ENCODE assay signal across 8 cellular contexts in genomic region chr20:53708129-53708968, GRCh38.
DNase-seq lines count a peak whose midpoint lies in the region; ATAC-seq and TF ChIP-seq lines count a peak whose summit lies in the region.

No MANE protein-coding gene starts in this region.

- H3K4me3 ChIP-seq in choroid plexus epithelial cell (ENCODE audit: low read depth, low read length): no peak overlapping the region

- ATAC-seq in GM18867 (IDR thresholded peaks at IDR 0.05; ENCODE audit: unreplicated experiment) (peak; percentile 73), HG03045 (IDR thresholded peaks at IDR 0.05; ENCODE audit: unreplicated experiment) (peak; percentile 64)

- H3K4me1 Mint-ChIP-seq in endothelial cell (ENCODE audit: unreplicated experiment): no peaks in the 10 kb centered on the region

- no peaks in the 10 kb centered on the region for H3K36me3 Mint-ChIP-seq in endothelial cell (ENCODE audit: low read depth, unreplicated experiment)

- no peaks in the 10 kb centered on the region for H3K9me3 Mint-ChIP-seq in endothelial cell (ENCODE audit: unreplicated experiment)

- peak; percentile 94 for DNase-seq in RPMI7951 (ENCODE audit: low read depth)
- peak; percentile 43 for DNase-seq in choroid plexus epithelial cell (ENCODE audit: low read depth)
- DNase-seq in stimulated activated CD4-positive, alpha-beta T cell treated with anti-CD3 and anti-CD28 coated beads, Interleukin-1b, Interleukin-23, amount 100 ng/mL, for 4 hours (ENCODE audit: low read depth in 2 of 2): peak; percentile 10 to 24
- DNase-seq in NCI-H526 (lab: John Stamatoyannopoulos, UW): no peak
- DNase-seq in OCI-M2 (lab: John Stamatoyannopoulos, UW; ENCODE audit: unreplicated experiment): no peak
- no peak for DNase-seq in endothelial cell (ENCODE audit: low spot score)

- TF ChIP-seq CTCF in choroid plexus epithelial cell (conservative IDR thresholded peaks at IDR 0.05; ENCODE audit: low read depth, low read length) (no peak), endothelial cell (IDR thresholded peaks at IDR 0.05; ENCODE audit: unreplicated experiment) (no peak)

- H3K27me3 Mint-ChIP-seq in endothelial cell (ENCODE audit: unreplicated experiment): peaks cover 3% of the 10 kb centered on the region

- H3K27ac Mint-ChIP-seq in endothelial cell (ENCODE audit: unreplicated experiment): no peak overlapping the region

- no peak overlapping the region for H3K4me3 Mint-ChIP-seq in endothelial cell (ENCODE audit: unreplicated experiment)

Comparison
In these comparisons a context has a peak if more than half of its experiments do, and no peak if none do; other contexts are left out.
1. DNase-seq: peak in RPMI7951 (single experiment), choroid plexus epithelial cell (single experiment) and stimulated activated CD4-positive, alpha-beta T cell treated with anti-CD3 and anti-CD28 coated beads, Interleukin-1b, Interleukin-23, amount 100 ng/mL, for 4 hours (2 of 2); none in NCI-H526 (0 of 2), OCI-M2 (single experiment) and endothelial cell (single experiment).